In genomic region chr7:38558786-38559185, GRCh38 we compare ENCODE assay signal across 19 cellular contexts.
DNase-seq lines count a peak whose midpoint lies in the region; ATAC-seq, FAIRE-seq and TF ChIP-seq lines count a peak whose summit lies in the region.
"Had no signal": no experiment of that assay in that cellular context is flagged by ENCODE, and none has a peak within 500 bp of the region (broad histone marks: within the 10 kb centered on the region; RNA-seq: fewer than 3 reads in every experiment).

No MANE protein-coding gene starts in this region.

- no peak overlapping the region for H3K27ac Mint-ChIP-seq in MCF 10A (ENCODE audit: low read depth, unreplicated experiment)
- H3K27ac Mint-ChIP-seq: CD4-positive, CD25-positive, alpha-beta regulatory T cell had no signal

- no peak overlapping the region for H3K4me3 ChIP-seq in breast epithelium
- no peak overlapping the region for H3K4me3 ChIP-seq in bronchial epithelial cell (ENCODE audit: low read depth, low read length)
- no peak overlapping the region for H3K4me3 ChIP-seq in mesodermal cell (ENCODE audit: extremely low read depth, insufficient read depth, low read length, poor library complexity, severe bottlenecking)

- H3K9me3 ChIP-seq in breast epithelium = no peaks in the 10 kb centered on the region
- H3K9me3 ChIP-seq in mesodermal cell (ENCODE audit: control insufficient read depth, low read length) = no peaks in the 10 kb centered on the region
- H3K9me3 ChIP-seq: BE2C, Caco-2 had no signal

- FAIRE-seq in bronchial epithelial cell (lab: Jason Lieb, UNC) = no peak
- FAIRE-seq: GM12891, H1, RCC 7860 had no signal

- TF ChIP-seq CTCF in MCF 10A (IDR thresholded peaks at IDR 0.05; ENCODE audit: unreplicated experiment) = no peak
- TF ChIP-seq CTCF in breast epithelium (IDR thresholded peaks at IDR 0.05) = no peak
- TF ChIP-seq CTCF in bronchial epithelial cell (IDR thresholded peaks at IDR 0.05; ENCODE audit: insufficient read depth, low read length, severe bottlenecking) = no peak

- 76 to 90% methylated on average over 2 of the region's 3 CpGs for WGBS in mesodermal cell (ENCODE audit: insufficient coverage in 2 of 2), 2 experiments

- H3K36me3 ChIP-seq in breast epithelium (no peaks in the 10 kb centered on the region), bronchial epithelial cell (ENCODE audit: control insufficient read depth, insufficient read depth, low read length) (no peaks in the 10 kb centered on the region), mesodermal cell (ENCODE audit: control insufficient read depth, insufficient read depth, low read length) (no peaks in the 10 kb centered on the region)
- H3K36me3 ChIP-seq: BE2C had no signal

- no peaks in the 10 kb centered on the region for H3K9me3 Mint-ChIP-seq in MCF 10A (ENCODE audit: unreplicated experiment)
- H3K9me3 Mint-ChIP-seq: CD4-positive, CD25-positive, alpha-beta regulatory T cell had no signal

- ATAC-seq in GM21526 (IDR thresholded peaks at IDR 0.05; ENCODE audit: low FRiP score, unreplicated experiment) = no peak
- ATAC-seq: Right ventricle myocardium inferior had no signal

- no peaks in the 10 kb centered on the region for H3K4me1 Mint-ChIP-seq in MCF 10A (ENCODE audit: insufficient read depth, unreplicated experiment)
- H3K4me1 Mint-ChIP-seq: CD4-positive, CD25-positive, alpha-beta regulatory T cell had no signal

- H3K4me1 ChIP-seq in breast epithelium = no peaks in the 10 kb centered on the region
- peaks cover 2% of the 10 kb centered on the region for H3K4me1 ChIP-seq in mesodermal cell (ENCODE audit: control insufficient read depth, insufficient read depth, low read length, poor library complexity, severe bottlenecking)
- H3K4me1 ChIP-seq: BE2C, Caco-2 had no signal

- no peak for TF ChIP-seq POLR2A in breast epithelium (IDR thresholded peaks at IDR 0.05)

- no TSS peak for BruUV-seq in MCF 10A (replicated peaks; lab: Mats Ljungman, UMichigan)

- H3K4me3 Mint-ChIP-seq in MCF 10A (ENCODE audit: unreplicated experiment) = no peak overlapping the region
- H3K4me3 Mint-ChIP-seq: CD4-positive, CD25-positive, alpha-beta regulatory T cell had no signal

- DNase-seq in MCF 10A (ENCODE audit: unreplicated experiment) (peak; percentile 8), breast epithelium (ENCODE audit: low spot score in 2 of 2) (no peak), bronchial epithelial cell (ENCODE audit: low read depth) (peak; percentile 7), pons (ENCODE audit: low spot score) (no peak)
- DNase-seq in activated naive CD4-positive, alpha-beta T cell treated with anti-CD3 and anti-CD28 coated beads, Interleukin-2, amount 50 U/mL, for 16 hours = no peak
- DNase-seq: BE2C; Caco-2; CD4-positive, CD25-positive, alpha-beta regulatory T cell; EL; NCI-H1417 treated with DMSO at 0.1 percent for 48 hours; NCI-H187 treated with DMSO at 0.1 percent for 48 hours; NCI-H526 had no signal

- CTCF ChIA-PET in MCF 10A (lab: Yijun Ruan, JAX) = no interaction called here

- no peaks in the 10 kb centered on the region for H3K36me3 Mint-ChIP-seq in MCF 10A (ENCODE audit: insufficient read depth, unreplicated experiment)
- H3K36me3 Mint-ChIP-seq: CD4-positive, CD25-positive, alpha-beta regulatory T cell had no signal

- H3K27me3 ChIP-seq in breast epithelium (no peaks in the 10 kb centered on the region), bronchial epithelial cell (ENCODE audit: control insufficient read depth, insufficient read depth, low read length) (no peaks in the 10 kb centered on the region)
- H3K27me3 ChIP-seq: BE2C had no signal

- H3K27ac ChIP-seq in breast epithelium (no peak overlapping the region), mesodermal cell (ENCODE audit: low read depth, low read length, severe bottlenecking) (peak overlapping the region; percentile 13)
- H3K27ac ChIP-seq: KMS-11 had no signal

- POLR2A ChIA-PET in MCF 10A (lab: Yijun Ruan, JAX) = no interaction called here

- no peaks in the 10 kb centered on the region for H3K27me3 Mint-ChIP-seq in MCF 10A (ENCODE audit: insufficient read depth, unreplicated experiment)

- intact Hi-C loops in MCF 10A (cut with micrococcal nuclease) (no loop called here), breast epithelium (cut with DNase I; ENCODE audit: low total_unique reads) (no loop called here)

Comparison
In these comparisons a context has a peak if more than half of its experiments do, and no peak if none do; other contexts are left out.
1. DNase-seq: peak in MCF 10A (single experiment) and bronchial epithelial cell (single experiment); none in breast epithelium (0 of 2), activated naive CD4-positive, alpha-beta T cell treated with anti-CD3 and anti-CD28 coated beads, Interleukin-2, amount 50 U/mL, for 16 hours (single experiment) and pons (single experiment).